1 cellular context compared by ENCODE assay signal in the genomic region with DNA sequence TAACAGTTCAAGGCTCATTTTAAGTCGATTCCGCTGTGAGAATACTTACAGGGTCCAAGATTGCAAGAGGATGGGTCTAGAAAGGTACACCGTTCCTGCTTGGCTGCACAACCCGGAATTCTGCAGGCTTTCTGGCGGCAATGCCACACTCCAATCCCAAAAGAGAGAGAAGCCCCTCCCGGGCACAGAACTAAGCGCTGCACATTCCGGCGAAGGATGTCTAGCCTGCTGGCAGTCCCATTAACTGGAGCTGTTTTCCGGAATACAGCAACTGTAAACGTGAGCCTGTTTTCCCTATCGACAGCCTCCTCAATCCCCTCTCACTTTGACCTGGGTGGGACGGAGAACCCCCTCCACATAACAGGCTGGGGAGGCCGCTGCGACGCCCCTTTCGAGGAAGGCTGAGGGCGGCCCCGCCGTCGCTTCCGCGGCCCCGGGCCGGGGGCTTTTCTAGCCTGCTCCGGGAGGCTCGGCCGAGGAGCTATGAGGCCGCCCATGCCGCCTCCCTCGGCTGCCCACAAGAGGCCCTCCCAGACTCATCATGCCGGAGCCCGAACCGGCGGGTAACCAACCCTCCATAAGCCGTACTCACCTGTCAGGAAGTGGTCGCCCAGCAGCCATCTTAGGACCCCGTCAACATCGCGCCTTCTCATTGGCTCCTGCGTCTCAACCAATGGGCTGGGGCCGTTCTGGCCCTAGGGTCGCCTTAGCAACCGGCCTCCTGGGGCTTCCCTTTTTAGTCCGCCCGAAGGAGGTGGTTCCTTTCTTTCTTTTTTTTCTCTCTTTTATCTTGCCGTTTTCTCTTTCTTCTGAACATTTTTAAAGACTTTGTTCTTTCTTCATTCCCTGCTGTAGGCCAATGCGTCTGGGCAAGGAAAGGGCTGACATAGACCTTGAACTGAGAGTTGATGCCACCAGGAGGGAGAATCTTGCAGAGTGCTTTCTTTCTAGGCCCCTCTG.
TF ChIP-seq lines count a peak whose summit lies in the region.

A gene (minus strand): TSS at position 647 of the 960 bp plus-strand sequence. CDS start 5,909 bp downstream, outside the sequence.

TF ChIP-seq in HepG2, 621 proteins besides CTCF, POLR2A, EP300 and RAD21 (continued from another document and continues in another):
- TF ChIP-seq, protein P1, sequence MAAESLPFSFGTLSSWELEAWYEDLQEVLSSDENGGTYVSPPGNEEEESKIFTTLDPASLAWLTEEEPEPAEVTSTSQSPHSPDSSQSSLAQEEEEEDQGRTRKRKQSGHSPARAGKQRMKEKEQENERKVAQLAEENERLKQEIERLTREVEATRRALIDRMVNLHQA (CRISPR knock-in tag; IDR thresholded peaks at IDR 0.05): no peak
- TF ChIP-seq ZNF10 (CRISPR knock-in tag; IDR thresholded peaks at IDR 0.05; ENCODE audit: borderline replicate concordance, low read depth): no peak
- no peak for TF ChIP-seq NFE2 (CRISPR knock-in tag; IDR thresholded peaks at IDR 0.05)
- TF ChIP-seq, protein P2, sequence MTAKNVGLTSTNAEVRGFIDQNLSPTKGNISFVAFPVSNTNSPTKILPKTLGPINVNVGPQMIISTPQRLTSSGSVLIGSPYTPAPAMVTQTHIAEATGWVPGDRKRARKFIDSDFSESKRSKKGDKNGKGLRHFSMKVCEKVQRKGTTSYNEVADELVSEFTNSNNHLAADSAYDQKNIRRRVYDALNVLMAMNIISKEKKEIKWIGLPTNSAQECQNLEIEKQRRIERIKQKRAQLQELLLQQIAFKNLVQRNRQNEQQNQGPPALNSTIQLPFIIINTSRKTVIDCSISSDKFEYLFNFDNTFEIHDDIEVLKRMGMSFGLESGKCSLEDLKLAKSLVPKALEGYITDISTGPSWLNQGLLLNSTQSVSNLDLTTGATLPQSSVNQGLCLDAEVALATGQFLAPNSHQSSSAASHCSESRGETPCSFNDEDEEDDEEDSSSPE (CRISPR knock-in tag; IDR thresholded peaks at IDR 0.05): no peak
- no peak for TF ChIP-seq ATRX (CRISPR knock-in tag; IDR thresholded peaks at IDR 0.05; ENCODE audit: borderline replicate concordance)
- TF ChIP-seq TGIF2 (CRISPR knock-in tag; IDR thresholded peaks at IDR 0.05): no peak
- TF ChIP-seq ZSCAN29 (CRISPR knock-in tag; conservative IDR thresholded peaks at IDR 0.05): no peak
- peak; percentile 94 for TF ChIP-seq RBM22 (optimal IDR thresholded peaks at IDR 0.05; ENCODE audit: low read length)
- TF ChIP-seq, protein P3, sequence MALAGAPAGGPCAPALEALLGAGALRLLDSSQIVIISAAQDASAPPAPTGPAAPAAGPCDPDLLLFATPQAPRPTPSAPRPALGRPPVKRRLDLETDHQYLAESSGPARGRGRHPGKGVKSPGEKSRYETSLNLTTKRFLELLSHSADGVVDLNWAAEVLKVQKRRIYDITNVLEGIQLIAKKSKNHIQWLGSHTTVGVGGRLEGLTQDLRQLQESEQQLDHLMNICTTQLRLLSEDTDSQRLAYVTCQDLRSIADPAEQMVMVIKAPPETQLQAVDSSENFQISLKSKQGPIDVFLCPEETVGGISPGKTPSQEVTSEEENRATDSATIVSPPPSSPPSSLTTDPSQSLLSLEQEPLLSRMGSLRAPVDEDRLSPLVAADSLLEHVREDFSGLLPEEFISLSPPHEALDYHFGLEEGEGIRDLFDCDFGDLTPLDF (CRISPR knock-in tag; IDR thresholded peaks at IDR 0.05): no peak
- peak; percentile 88 for TF ChIP-seq GABPB1 (CRISPR knock-in tag; IDR thresholded peaks at IDR 0.05)
- TF ChIP-seq SALL1 (CRISPR knock-in tag; IDR thresholded peaks at IDR 0.05): peak; percentile 36; the same call in 1 of the 2 replicates
- TF ChIP-seq PHF20 (CRISPR knock-in tag; IDR thresholded peaks at IDR 0.05): peak; percentile 93
- no peak for TF ChIP-seq MTA3 (CRISPR knock-in tag; IDR thresholded peaks at IDR 0.05)
- TF ChIP-seq ZSCAN25 (CRISPR knock-in tag; IDR thresholded peaks at IDR 0.05): no peak
- TF ChIP-seq SP1 (IDR thresholded peaks at IDR 0.05): no peak
- no peak for TF ChIP-seq SP1 (CRISPR knock-in tag; IDR thresholded peaks at IDR 0.05)
- no peak for TF ChIP-seq ZNF773 (CRISPR knock-in tag; IDR thresholded peaks at IDR 0.05; ENCODE audit: borderline replicate concordance)
- TF ChIP-seq ZNF577 (CRISPR knock-in tag; IDR thresholded peaks at IDR 0.05; ENCODE audit: borderline replicate concordance, low read depth): no peak
- TF ChIP-seq AHR (CRISPR knock-in tag; IDR thresholded peaks at IDR 0.05): peak; percentile 42; the same call in 1 of the 2 replicates
- TF ChIP-seq, protein P4, sequence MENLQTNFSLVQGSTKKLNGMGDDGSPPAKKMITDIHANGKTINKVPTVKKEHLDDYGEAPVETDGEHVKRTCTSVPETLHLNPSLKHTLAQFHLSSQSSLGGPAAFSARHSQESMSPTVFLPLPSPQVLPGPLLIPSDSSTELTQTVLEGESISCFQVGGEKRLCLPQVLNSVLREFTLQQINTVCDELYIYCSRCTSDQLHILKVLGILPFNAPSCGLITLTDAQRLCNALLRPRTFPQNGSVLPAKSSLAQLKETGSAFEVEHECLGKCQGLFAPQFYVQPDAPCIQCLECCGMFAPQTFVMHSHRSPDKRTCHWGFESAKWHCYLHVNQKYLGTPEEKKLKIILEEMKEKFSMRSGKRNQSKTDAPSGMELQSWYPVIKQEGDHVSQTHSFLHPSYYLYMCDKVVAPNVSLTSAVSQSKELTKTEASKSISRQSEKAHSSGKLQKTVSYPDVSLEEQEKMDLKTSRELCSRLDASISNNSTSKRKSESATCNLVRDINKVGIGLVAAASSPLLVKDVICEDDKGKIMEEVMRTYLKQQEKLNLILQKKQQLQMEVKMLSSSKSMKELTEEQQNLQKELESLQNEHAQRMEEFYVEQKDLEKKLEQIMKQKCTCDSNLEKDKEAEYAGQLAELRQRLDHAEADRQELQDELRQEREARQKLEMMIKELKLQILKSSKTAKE (CRISPR knock-in tag; IDR thresholded peaks at IDR 0.05; ENCODE audit: borderline replicate concordance): no peak
- 0 out of 2 replicates have a peak, but pooled peaks have one; percentile 38 for TF ChIP-seq GFI1 (CRISPR knock-in tag; IDR thresholded peaks at IDR 0.05; ENCODE audit: borderline replicate concordance)
- peak; percentile 70; the same call in 1 of the 2 replicates for TF ChIP-seq ZNF605 (CRISPR knock-in tag; IDR thresholded peaks at IDR 0.05)
- no peak for TF ChIP-seq ZKSCAN8 (CRISPR knock-in tag; IDR thresholded peaks at IDR 0.05; ENCODE audit: borderline replicate concordance)
- TF ChIP-seq, protein P5, sequence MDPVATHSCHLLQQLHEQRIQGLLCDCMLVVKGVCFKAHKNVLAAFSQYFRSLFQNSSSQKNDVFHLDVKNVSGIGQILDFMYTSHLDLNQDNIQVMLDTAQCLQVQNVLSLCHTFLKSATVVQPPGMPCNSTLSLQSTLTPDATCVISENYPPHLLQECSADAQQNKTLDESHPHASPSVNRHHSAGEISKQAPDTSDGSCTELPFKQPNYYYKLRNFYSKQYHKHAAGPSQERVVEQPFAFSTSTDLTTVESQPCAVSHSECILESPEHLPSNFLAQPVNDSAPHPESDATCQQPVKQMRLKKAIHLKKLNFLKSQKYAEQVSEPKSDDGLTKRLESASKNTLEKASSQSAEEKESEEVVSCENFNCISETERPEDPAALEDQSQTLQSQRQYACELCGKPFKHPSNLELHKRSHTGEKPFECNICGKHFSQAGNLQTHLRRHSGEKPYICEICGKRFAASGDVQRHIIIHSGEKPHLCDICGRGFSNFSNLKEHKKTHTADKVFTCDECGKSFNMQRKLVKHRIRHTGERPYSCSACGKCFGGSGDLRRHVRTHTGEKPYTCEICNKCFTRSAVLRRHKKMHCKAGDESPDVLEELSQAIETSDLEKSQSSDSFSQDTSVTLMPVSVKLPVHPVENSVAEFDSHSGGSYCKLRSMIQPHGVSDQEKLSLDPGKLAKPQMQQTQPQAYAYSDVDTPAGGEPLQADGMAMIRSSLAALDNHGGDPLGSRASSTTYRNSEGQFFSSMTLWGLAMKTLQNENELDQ (CRISPR knock-in tag; IDR thresholded peaks at IDR 0.05; ENCODE audit: borderline replicate concordance): no peak
- TF ChIP-seq, protein P6, sequence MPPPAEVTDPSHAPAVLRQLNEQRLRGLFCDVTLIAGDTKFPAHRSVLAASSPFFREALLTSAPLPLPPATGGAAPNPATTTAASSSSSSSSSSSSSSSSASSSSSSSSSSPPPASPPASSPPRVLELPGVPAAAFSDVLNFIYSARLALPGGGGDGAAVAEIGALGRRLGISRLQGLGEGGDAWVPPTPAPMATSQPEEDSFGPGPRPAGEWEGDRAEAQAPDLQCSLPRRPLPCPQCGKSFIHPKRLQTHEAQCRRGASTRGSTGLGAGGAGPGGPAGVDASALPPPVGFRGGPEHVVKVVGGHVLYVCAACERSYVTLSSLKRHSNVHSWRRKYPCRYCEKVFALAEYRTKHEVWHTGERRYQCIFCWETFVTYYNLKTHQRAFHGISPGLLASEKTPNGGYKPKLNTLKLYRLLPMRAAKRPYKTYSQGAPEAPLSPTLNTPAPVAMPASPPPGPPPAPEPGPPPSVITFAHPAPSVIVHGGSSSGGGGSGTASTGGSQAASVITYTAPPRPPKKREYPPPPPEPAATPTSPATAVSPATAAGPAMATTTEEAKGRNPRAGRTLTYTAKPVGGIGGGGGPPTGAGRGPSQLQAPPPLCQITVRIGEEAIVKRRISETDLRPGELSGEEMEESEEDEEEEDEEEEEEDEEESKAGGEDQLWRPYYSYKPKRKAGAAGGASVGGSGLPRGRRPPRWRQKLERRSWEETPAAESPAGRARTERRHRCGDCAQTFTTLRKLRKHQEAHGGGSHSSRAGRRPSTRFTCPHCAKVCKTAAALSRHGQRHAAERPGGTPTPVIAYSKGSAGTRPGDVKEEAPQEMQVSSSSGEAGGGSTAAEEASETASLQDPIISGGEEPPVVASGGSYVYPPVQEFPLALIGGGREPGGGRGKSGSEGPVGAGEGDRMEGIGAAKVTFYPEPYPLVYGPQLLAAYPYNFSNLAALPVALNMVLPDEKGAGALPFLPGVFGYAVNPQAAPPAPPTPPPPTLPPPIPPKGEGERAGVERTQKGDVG (CRISPR knock-in tag; IDR thresholded peaks at IDR 0.05; ENCODE audit: borderline replicate concordance): no peak
- TF ChIP-seq, protein P7, sequence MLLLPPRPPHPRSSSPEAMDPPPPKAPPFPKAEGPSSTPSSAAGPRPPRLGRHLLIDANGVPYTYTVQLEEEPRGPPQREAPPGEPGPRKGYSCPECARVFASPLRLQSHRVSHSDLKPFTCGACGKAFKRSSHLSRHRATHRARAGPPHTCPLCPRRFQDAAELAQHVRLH (CRISPR knock-in tag; IDR thresholded peaks at IDR 0.05; ENCODE audit: borderline replicate concordance, low read depth): 0 out of 2 replicates have a peak, but pooled peaks have one; percentile 56
- no peak for TF ChIP-seq ZNF546 (CRISPR knock-in tag; conservative IDR thresholded peaks at IDR 0.05)
- TF ChIP-seq, protein P8, sequence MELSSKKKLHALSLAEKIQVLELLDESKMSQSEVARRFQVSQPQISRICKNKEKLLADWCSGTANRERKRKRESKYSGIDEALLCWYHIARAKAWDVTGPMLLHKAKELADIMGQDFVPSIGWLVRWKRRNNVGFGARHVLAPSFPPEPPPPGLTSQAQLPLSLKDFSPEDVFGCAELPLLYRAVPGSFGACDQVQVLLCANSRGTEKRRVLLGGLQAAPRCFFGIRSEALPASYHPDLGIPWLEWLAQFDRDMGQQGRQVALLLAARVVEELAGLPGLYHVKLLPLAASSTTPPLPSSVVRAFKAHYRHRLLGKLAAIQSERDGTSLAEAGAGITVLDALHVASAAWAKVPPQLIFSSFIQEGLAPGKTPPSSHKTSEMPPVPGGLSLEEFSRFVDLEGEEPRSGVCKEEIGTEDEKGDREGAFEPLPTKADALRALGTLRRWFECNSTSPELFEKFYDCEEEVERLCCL (CRISPR knock-in tag; IDR thresholded peaks at IDR 0.05; ENCODE audit: borderline replicate concordance): no peak
- no peak for TF ChIP-seq DR1 (CRISPR knock-in tag; IDR thresholded peaks at IDR 0.05)
- no peak for TF ChIP-seq SIX4 (CRISPR knock-in tag; IDR thresholded peaks at IDR 0.05)
- no peak for TF ChIP-seq RCOR2 (CRISPR knock-in tag; IDR thresholded peaks at IDR 0.05)
- no peak for TF ChIP-seq TMF1 (CRISPR knock-in tag; IDR thresholded peaks at IDR 0.05; ENCODE audit: low read depth)
- TF ChIP-seq, protein P9, sequence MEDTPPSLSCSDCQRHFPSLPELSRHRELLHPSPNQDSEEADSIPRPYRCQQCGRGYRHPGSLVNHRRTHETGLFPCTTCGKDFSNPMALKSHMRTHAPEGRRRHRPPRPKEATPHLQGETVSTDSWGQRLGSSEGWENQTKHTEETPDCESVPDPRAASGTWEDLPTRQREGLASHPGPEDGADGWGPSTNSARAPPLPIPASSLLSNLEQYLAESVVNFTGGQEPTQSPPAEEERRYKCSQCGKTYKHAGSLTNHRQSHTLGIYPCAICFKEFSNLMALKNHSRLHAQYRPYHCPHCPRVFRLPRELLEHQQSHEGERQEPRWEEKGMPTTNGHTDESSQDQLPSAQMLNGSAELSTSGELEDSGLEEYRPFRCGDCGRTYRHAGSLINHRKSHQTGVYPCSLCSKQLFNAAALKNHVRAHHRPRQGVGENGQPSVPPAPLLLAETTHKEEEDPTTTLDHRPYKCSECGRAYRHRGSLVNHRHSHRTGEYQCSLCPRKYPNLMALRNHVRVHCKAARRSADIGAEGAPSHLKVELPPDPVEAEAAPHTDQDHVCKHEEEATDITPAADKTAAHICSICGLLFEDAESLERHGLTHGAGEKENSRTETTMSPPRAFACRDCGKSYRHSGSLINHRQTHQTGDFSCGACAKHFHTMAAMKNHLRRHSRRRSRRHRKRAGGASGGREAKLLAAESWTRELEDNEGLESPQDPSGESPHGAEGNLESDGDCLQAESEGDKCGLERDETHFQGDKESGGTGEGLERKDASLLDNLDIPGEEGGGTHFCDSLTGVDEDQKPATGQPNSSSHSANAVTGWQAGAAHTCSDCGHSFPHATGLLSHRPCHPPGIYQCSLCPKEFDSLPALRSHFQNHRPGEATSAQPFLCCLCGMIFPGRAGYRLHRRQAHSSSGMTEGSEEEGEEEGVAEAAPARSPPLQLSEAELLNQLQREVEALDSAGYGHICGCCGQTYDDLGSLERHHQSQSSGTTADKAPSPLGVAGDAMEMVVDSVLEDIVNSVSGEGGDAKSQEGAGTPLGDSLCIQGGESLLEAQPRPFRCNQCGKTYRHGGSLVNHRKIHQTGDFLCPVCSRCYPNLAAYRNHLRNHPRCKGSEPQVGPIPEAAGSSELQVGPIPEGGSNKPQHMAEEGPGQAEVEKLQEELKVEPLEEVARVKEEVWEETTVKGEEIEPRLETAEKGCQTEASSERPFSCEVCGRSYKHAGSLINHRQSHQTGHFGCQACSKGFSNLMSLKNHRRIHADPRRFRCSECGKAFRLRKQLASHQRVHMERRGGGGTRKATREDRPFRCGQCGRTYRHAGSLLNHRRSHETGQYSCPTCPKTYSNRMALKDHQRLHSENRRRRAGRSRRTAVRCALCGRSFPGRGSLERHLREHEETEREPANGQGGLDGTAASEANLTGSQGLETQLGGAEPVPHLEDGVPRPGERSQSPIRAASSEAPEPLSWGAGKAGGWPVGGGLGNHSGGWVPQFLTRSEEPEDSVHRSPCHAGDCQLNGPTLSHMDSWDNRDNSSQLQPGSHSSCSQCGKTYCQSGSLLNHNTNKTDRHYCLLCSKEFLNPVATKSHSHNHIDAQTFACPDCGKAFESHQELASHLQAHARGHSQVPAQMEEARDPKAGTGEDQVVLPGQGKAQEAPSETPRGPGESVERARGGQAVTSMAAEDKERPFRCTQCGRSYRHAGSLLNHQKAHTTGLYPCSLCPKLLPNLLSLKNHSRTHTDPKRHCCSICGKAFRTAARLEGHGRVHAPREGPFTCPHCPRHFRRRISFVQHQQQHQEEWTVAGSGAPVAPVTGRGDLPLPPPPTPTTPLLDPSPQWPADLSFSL (CRISPR knock-in tag; IDR thresholded peaks at IDR 0.05): no peak
- TF ChIP-seq ZNF724P (CRISPR knock-in tag; IDR thresholded peaks at IDR 0.05; ENCODE audit: borderline replicate concordance): no peak
- no peak; the same call in 1 of the 2 replicates for TF ChIP-seq RXRA (CRISPR knock-in tag; IDR thresholded peaks at IDR 0.05)
- no peak for TF ChIP-seq ZFP41 (CRISPR knock-in tag; IDR thresholded peaks at IDR 0.05; ENCODE audit: borderline replicate concordance)
- no peak for TF ChIP-seq ZNF432 (CRISPR knock-in tag; IDR thresholded peaks at IDR 0.05; ENCODE audit: borderline replicate concordance)
- TF ChIP-seq ZNF274 (CRISPR knock-in tag; IDR thresholded peaks at IDR 0.05): 0 out of 2 replicates have a peak, but pooled peaks have one; percentile 36
- TF ChIP-seq SYNCRIP (IDR thresholded peaks at IDR 0.05; ENCODE audit: insufficient read depth, low read depth, low read length): no peak
